ENCODE assay signal across 1 cellular context in the genomic region with DNA sequence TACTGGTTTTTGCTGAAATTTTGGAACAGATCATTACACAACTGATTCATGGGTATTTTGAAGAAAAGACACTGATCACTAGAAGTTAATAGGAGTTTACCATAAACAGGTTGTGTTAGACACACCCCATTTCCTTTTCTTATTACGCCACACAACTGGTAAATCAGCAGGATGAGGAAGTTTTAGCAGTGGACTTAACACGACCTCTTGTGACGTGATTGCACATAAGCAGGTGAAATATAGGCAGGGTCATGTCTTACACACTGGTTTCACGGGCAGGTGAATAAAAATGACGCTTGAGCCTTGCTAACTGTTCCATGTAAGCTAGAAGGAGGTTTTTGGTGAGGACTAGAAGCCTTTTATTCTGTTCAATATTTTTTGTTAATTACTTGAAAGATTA.
TF ChIP-seq lines count a peak whose summit lies in the region.

No MANE protein-coding gene starts in this region.

TF ChIP-seq in WTC11, 78 proteins besides CTCF, POLR2A, EP300 and RAD21 (continued from another document):
- TF ChIP-seq, protein P1, sequence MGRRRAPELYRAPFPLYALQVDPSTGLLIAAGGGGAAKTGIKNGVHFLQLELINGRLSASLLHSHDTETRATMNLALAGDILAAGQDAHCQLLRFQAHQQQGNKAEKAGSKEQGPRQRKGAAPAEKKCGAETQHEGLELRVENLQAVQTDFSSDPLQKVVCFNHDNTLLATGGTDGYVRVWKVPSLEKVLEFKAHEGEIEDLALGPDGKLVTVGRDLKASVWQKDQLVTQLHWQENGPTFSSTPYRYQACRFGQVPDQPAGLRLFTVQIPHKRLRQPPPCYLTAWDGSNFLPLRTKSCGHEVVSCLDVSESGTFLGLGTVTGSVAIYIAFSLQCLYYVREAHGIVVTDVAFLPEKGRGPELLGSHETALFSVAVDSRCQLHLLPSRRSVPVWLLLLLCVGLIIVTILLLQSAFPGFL (CRISPR knock-in tag; IDR thresholded peaks at IDR 0.05; ENCODE audit: borderline replicate concordance) = no peak
- no peak for TF ChIP-seq SOX15 (CRISPR knock-in tag; IDR thresholded peaks at IDR 0.05)
